ENCODE assay signal across 22 cellular contexts in the genomic region with DNA sequence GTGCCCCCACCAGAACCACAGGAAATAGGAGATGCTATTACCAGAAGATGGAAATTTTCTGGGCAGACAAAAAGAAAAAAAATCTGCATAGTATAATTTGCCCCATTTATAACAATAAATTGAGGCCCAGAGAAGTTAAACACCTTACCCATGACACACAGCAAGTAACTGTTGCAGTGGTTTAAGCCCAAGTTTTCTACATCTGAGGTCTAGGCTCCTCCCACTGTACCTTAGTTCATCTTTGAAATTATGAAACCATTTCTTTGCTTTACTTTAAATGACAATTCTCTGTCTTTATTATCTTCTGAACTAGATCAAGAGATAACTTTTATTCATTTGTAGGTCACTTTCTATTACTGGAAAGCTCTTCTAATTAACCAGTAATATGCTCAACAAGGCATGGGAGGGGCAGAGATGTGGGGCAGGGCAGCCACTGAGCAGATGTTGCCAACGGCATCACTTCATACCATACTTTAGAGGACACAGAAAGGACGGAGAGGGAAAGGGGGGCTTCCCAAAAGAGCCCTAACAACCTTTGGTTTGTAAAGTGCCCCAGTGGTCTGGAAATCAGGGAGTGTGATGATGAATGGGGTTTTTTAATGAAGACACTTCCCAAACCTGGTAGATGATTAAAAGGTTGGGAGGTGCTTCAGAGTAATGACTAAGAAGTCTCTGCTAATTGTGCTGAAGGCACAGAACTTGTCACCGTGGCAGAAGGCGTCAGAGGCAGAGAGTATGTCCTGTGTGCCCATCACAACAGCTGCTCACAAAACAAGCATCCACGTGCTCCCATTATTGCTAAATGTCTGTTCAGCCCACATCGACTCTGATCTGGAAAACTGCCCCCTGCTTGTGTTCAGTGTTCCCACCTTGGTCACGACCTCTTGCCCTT.
"Had no signal": no experiment of that assay in that cellular context is flagged by ENCODE, and none has a peak within 500 bp of the region (broad histone marks: within the 10 kb centered on the region; RNA-seq: fewer than 3 reads in every experiment).

No MANE protein-coding gene starts in this region.

- H3K4me1 Mint-ChIP-seq: endodermal cell; mesothelial cell of epicardium; naive thymus-derived CD8-positive, alpha-beta T cell had no signal

- H3K36me3 Mint-ChIP-seq: activated naive CD8-positive, alpha-beta T cell; mesothelial cell of epicardium; naive thymus-derived CD8-positive, alpha-beta T cell; stimulated activated naive B cell treated with anti-CD40 and anti-IgM and Interleukin-4, amounts not matched to agents 10 μg/mL and 1 μg/mL and 100 μg/mL, for 72 hours; type B pancreatic cell; WTC11 had no signal

- DNase-seq: activated CD8-positive, alpha-beta memory T cell treated with anti-CD3 and anti-CD28 coated beads, Interleukin-2, amount 50 U/mL, for 4 hours; activated gamma-delta T cell treated with Interleukin-2 at 50 U/mL for 16 hours; amniotic stem cell; colonic mucosa; endodermal cell; esophagus squamous epithelium; gastrocnemius medialis; hippocampal formation; kidney glomerular epithelial cell; left ventricle myocardium inferior; naive thymus-derived CD8-positive, alpha-beta T cell; pancreas; psoas muscle; right cardiac atrium; stimulated activated CD4-positive, alpha-beta T cell treated with anti-CD3 and anti-CD28 coated beads, Interleukin-2, amount 100 ng/mL, for 24 hours; stimulated activated naive B cell treated with anti-CD40 and anti-IgM and Interleukin-4, amounts not matched to agents 10 μg/mL and 1 μg/mL and 100 μg/mL, for 72 hours; T1000 had no signal

- H3K4me3 Mint-ChIP-seq: activated naive CD8-positive, alpha-beta T cell; endodermal cell; mesothelial cell of epicardium; naive thymus-derived CD8-positive, alpha-beta T cell; stimulated activated naive B cell treated with anti-CD40 and anti-IgM and Interleukin-4, amounts not matched to agents 10 μg/mL and 1 μg/mL and 100 μg/mL, for 72 hours; T-helper 1 cell treated with Interleukin-12 subunit alpha and Interleukin-12 subunit beta and Interleukin-4 antibody, amounts not matched to agents 30 μg/mL and 1 μg/mL, for 36 hours; type B pancreatic cell; WTC11 had no signal

- H3K27me3 Mint-ChIP-seq: activated naive CD8-positive, alpha-beta T cell had no signal

- H3K27ac Mint-ChIP-seq: activated naive CD8-positive, alpha-beta T cell; endodermal cell; mesothelial cell of epicardium; naive thymus-derived CD8-positive, alpha-beta T cell; stimulated activated naive B cell treated with anti-CD40 and anti-IgM and Interleukin-4, amounts not matched to agents 10 μg/mL and 1 μg/mL and 100 μg/mL, for 72 hours; T-helper 1 cell treated with Interleukin-12 subunit alpha and Interleukin-12 subunit beta and Interleukin-4 antibody, amounts not matched to agents 30 μg/mL and 1 μg/mL, for 36 hours; type B pancreatic cell; WTC11 had no signal

- H3K9me3 Mint-ChIP-seq: T-helper 1 cell treated with Interleukin-12 subunit alpha and Interleukin-12 subunit beta and Interleukin-4 antibody, amounts not matched to agents 30 μg/mL and 1 μg/mL, for 36 hours; type B pancreatic cell; WTC11 had no signal
